ENCODE assay signal across 1 cellular context in the genomic region with DNA sequence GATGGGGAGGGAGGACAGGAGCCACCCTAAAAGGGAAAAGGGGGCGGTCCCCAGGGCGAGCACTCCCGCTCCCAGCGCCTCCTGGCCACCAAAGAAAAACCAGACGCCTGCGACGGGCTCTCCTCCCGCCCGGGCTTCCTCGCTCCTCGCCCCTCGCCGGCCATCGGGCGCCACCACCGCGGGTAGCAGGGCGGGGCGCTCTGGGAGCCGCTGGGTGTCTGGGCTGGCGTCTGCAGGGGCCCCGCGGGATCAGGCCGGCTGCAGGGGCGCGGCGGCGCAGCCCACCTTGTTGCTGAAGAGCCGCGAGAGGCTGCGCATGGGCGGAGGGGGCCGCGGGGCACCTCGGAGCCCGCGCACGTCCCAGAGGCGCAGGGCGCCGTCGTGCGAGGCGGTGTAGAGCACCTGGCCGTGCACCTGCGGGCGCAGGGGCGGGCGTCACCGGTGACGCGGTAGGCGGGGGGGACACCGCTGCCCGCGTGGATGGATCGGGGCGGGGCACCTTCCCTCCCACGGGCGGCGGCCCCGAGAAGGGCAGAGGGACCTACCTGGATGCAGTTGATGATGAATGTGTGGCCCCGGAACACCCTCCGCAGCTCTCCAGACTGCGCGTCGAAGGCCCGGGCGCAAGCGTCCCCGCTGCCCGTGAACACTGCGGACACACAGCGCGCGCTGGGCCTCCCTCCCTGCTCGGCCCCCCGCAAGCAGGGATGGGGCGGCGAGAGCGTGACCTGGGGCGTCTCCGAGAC.
TF ChIP-seq lines count a peak whose summit lies in the region.

No MANE protein-coding gene starts in this region.

TF ChIP-seq in H1, 55 proteins besides CTCF, POLR2A, EP300 and RAD21 (continued from another document):
- TF ChIP-seq POLR2AphosphoS5 (IDR thresholded peaks at IDR 0.05; ENCODE audit: low read depth, low read length): 0 out of 2 replicates have a peak, but pooled peaks have one; percentile 14
- no peak for TF ChIP-seq GTF2F1 (IDR thresholded peaks at IDR 0.05; ENCODE audit: borderline replicate concordance, low read depth, low read length)
- TF ChIP-seq RNF2 (IDR thresholded peaks at IDR 0.05; ENCODE audit: borderline replicate concordance, low read depth, low read length, missing control alignments, poor library complexity, severe bottlenecking): peak; percentile 42
- no peak for TF ChIP-seq SIN3A (conservative IDR thresholded peaks at IDR 0.05 in 1 of 2, IDR thresholded peaks at IDR 0.05 in 1 of 2; ENCODE audit: low read depth in 1 of 2, low read length in 2 of 2)
- no peak for TF ChIP-seq SP1 (IDR thresholded peaks at IDR 0.05; ENCODE audit: low read depth, low read length)
- TF ChIP-seq CEBPB (IDR thresholded peaks at IDR 0.05; ENCODE audit: low read depth, low read length): no peak
- TF ChIP-seq POU5F1 (IDR thresholded peaks at IDR 0.05; ENCODE audit: low read depth, low read length): no peak
- TF ChIP-seq MAFK (IDR thresholded peaks at IDR 0.05; ENCODE audit: low read depth, low read length): no peak
- TF ChIP-seq KDM4A (IDR thresholded peaks at IDR 0.05; ENCODE audit: low read depth, low read length, severe bottlenecking): peak; percentile 84
- TF ChIP-seq RBBP5 (IDR thresholded peaks at IDR 0.05; ENCODE audit: borderline replicate concordance, low read depth, low read length): 0 out of 2 replicates have a peak, but pooled peaks have one; percentile 48
- TF ChIP-seq RFX5 (IDR thresholded peaks at IDR 0.05; ENCODE audit: borderline replicate concordance, low read depth, low read length): no peak
- TF ChIP-seq MAX (IDR thresholded peaks at IDR 0.05): peak; percentile 73; the same call in 1 of the 2 replicates
- TF ChIP-seq SUZ12 (IDR thresholded peaks at IDR 0.05; ENCODE audit: low read length): no peak
- TF ChIP-seq YY1 (IDR thresholded peaks at IDR 0.05; ENCODE audit: low read depth, low read length): no peak
- no peak for TF ChIP-seq TCF12 (IDR thresholded peaks at IDR 0.05; ENCODE audit: low read depth, low read length)
- no peak for TF ChIP-seq CHD7 (IDR thresholded peaks at IDR 0.05; ENCODE audit: insufficient replicate concordance, low read length)
- TF ChIP-seq, protein P1, sequence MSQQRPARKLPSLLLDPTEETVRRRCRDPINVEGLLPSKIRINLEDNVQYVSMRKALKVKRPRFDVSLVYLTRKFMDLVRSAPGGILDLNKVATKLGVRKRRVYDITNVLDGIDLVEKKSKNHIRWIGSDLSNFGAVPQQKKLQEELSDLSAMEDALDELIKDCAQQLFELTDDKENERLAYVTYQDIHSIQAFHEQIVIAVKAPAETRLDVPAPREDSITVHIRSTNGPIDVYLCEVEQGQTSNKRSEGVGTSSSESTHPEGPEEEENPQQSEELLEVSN (IDR thresholded peaks at IDR 0.05): peak; percentile 80
- TF ChIP-seq KDM1A (IDR thresholded peaks at IDR 0.05; ENCODE audit: borderline replicate concordance, low read length): no peak
- no peak for TF ChIP-seq SP4 (IDR thresholded peaks at IDR 0.05; ENCODE audit: low read length)
- TF ChIP-seq SIX5 (IDR thresholded peaks at IDR 0.05; ENCODE audit: low read depth, low read length): no peak
- TF ChIP-seq FOSL1 (IDR thresholded peaks at IDR 0.05; ENCODE audit: insufficient read depth, low read depth, low read length): no peak
- TF ChIP-seq JUND (IDR thresholded peaks at IDR 0.05; ENCODE audit: low read length): no peak
- 0 out of 2 replicates have a peak, but pooled peaks have one; percentile 8 for TF ChIP-seq GABPA (IDR thresholded peaks at IDR 0.05; ENCODE audit: borderline replicate concordance, insufficient read depth, low read length)
- TF ChIP-seq TAF1 (IDR thresholded peaks at IDR 0.05; ENCODE audit: low read depth, low read length): no peak
- peak; percentile 41 for TF ChIP-seq ASH2L (IDR thresholded peaks at IDR 0.05; ENCODE audit: low read length)
- peak; percentile 91 for TF ChIP-seq CREB1 (IDR thresholded peaks at IDR 0.05)
